Comparison of ENCODE assay signal across 15 cellular contexts in the genomic region with DNA sequence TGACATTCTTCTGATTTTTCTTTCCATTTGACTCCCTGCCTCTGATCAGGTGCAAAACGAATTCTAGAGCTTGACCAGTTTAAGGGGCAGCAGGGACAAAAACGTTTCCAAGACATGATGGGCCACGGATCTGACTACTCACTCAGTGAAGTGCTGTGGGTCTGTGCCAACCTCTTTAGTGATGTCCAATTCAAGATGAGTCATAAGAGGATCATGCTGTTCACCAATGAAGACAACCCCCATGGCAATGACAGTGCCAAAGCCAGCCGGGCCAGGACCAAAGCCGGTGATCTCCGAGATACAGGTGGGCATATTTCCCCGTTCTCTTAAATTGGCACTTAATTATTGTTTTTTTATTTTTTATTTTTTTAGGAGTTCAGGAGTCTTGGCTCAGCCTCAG. TPM values are rescaled to one million over a fixed set of nuclear protein-coding genes. Genes with fewer than 3 reads are reported as not detected.
DNase-seq lines count a peak whose midpoint lies in the region; ATAC-seq and TF ChIP-seq lines count a peak whose summit lies in the region.
"Had no signal": no experiment of that assay in that cellular context is flagged by ENCODE, and none has a peak within 500 bp of the region (broad histone marks: within the 10 kb centered on the region; RNA-seq: fewer than 3 reads in every experiment).

No MANE protein-coding gene starts in this region.

- TF ChIP-seq CTCF in omental fat pad (IDR thresholded peaks at IDR 0.05) (no peak), Peyer's patch (IDR thresholded peaks at IDR 0.05) (no peak)

- H3K27ac ChIP-seq in Peyer's patch, result no peak overlapping the region
- H3K27ac ChIP-seq: thoracic aorta had no signal

- no peak overlapping the region for H3K4me3 ChIP-seq in Peyer's patch
- H3K4me3 ChIP-seq: GM12878, thoracic aorta had no signal

- DNase-seq in GM03348 (ENCODE audit: low spot score), result peak; percentile 26
- peak; percentile 58 for DNase-seq in RKO (ENCODE audit: low spot score)
- DNase-seq in omental fat pad (ENCODE audit: low spot score), result no peak
- DNase-seq in Peyer's patch, result no peak
- DNase-seq in NCI-H510A treated with DMSO at 0.1 percent for 48 hours (lab: John Stamatoyannopoulos, UW), result no peak
- no peak for DNase-seq in activated effector memory CD4-positive, alpha-beta T cell treated with anti-CD3 and anti-CD28 coated beads, Interleukin-2, amount 50 U/mL, for 16 hours
- DNase-seq: activated naive CD8-positive, alpha-beta T cell treated with anti-CD3 and anti-CD28 coated beads, Interleukin-2, amount 50 U/mL, for 24 hours; KG1; NCI-H187 treated with DMSO at 0.1 percent for 48 hours; retina; T-helper 9 cell had no signal

- peaks cover 0 to 95% (median 0%) of the 10 kb centered on the region in 3 donors for H3K36me3 ChIP-seq in Peyer's patch

- H3K4me1 ChIP-seq in Peyer's patch, result no peaks in the 10 kb centered on the region

- TF ChIP-seq POLR2A in Peyer's patch (IDR thresholded peaks at IDR 0.05), result no peak

- no peaks in the 10 kb centered on the region for H3K9me3 ChIP-seq in Peyer's patch
- H3K9me3 ChIP-seq: thoracic aorta had no signal

- no peaks in the 10 kb centered on the region for H3K27me3 ChIP-seq in Peyer's patch

- peak; percentile 73 for ATAC-seq in esophagus mucosa
- ATAC-seq in omental fat pad (ENCODE audit: low FRiP score), result peak; percentile 80
- ATAC-seq in GM18498 (IDR thresholded peaks at IDR 0.05; ENCODE audit: unreplicated experiment), result no peak
- ATAC-seq: activated naive CD8-positive, alpha-beta T cell treated with anti-CD3 and anti-CD28 coated beads, Interleukin-2, amount 50 U/mL, for 24 hours; GM12878 had no signal

RNA-seq across cellular contexts. Expression of a gene that starts 15.4 kb away (rescaled TPM):
- 181 TPM for total RNA-seq in esophagus mucosa
- 100 to 1,000 TPM; 168 to 191 (median 181) TPM for total RNA-seq in omental fat pad
- 100 to 1,000 TPM; 119 to 151 (median 127) TPM for total RNA-seq in Peyer's patch

RNA-seq across cellular contexts. Expression of a gene that starts 15.6 kb away (rescaled TPM):
- total RNA-seq in esophagus mucosa (36.7 TPM), omental fat pad (10 to 100 TPM; 16.0 to 22.1 (median 19.5) TPM), Peyer's patch (10 to 100 TPM; 22.3 to 39.4 (median 29.9) TPM)

RNA-seq across cellular contexts. Expression of a gene that starts 46.8 kb away (rescaled TPM):
- total RNA-seq in esophagus mucosa (30.0 TPM), omental fat pad (100 to 1,000 TPM in 1 of 4 donors, 10 to 100 TPM in 3; 39.3 to 168 (median 73.1) TPM), Peyer's patch (100 to 1,000 TPM in 3 of 4 donors, 10 to 100 TPM in 1; 63.5 to 139 (median 101) TPM)

RNA-seq across cellular contexts. Expression of a gene that starts 52.2 kb away (rescaled TPM):
- total RNA-seq in esophagus mucosa (105 TPM), omental fat pad (100 to 1,000 TPM in 3 of 4 donors, 10 to 100 TPM in 1; 99.0 to 169 (median 126) TPM), Peyer's patch (10 to 100 TPM; 51.5 to 87.5 (median 58.6) TPM)

Comparison
In these comparisons a context has a peak if more than half of its experiments do, and no peak if none do; other contexts are left out.
1. DNase-seq: peak in GM03348 (single experiment) and RKO (single experiment); none in omental fat pad (single experiment), Peyer's patch (0 of 3), NCI-H510A treated with DMSO at 0.1 percent for 48 hours (single experiment) and activated effector memory CD4-positive, alpha-beta T cell treated with anti-CD3 and anti-CD28 coated beads, Interleukin-2, amount 50 U/mL, for 16 hours (single experiment).